9 cellular contexts compared by ENCODE assay signal in genomic region chr10:29482591-29483421, GRCh38.
DNase-seq lines count a peak whose midpoint lies in the region; ATAC-seq and TF ChIP-seq lines count a peak whose summit lies in the region.
"Had no signal": no experiment of that assay in that cellular context is flagged by ENCODE, and none has a peak within 500 bp of the region (broad histone marks: within the 10 kb centered on the region; RNA-seq: fewer than 3 reads in every experiment).

No MANE protein-coding gene starts in this region.

- no peaks in the 10 kb centered on the region for H3K9me3 Mint-ChIP-seq in activated T-helper 1 cell treated with anti-CD3 and anti-CD28 coated beads, Interleukin-12 subunit alpha, Interleukin-12 subunit beta, Interleukin-2, Interleukin-4 antibody, amounts not matched to agents 30 ng/mL and 10 ng/mL and 1 ng/mL, durations not matched to agents 14 hours and 24 hours and 36 hours
- no peaks in the 10 kb centered on the region for H3K9me3 Mint-ChIP-seq in immature natural killer cell

- peak overlapping the region; percentile 28 to 55 (median 49) for H3K27ac ChIP-seq in transverse colon
- H3K27ac ChIP-seq: KMS-11 had no signal

- peaks cover 44% of the 10 kb centered on the region for H3K4me1 Mint-ChIP-seq in activated T-helper 1 cell treated with anti-CD3 and anti-CD28 coated beads, Interleukin-12 subunit alpha, Interleukin-12 subunit beta, Interleukin-2, Interleukin-4 antibody, amounts not matched to agents 30 ng/mL and 10 ng/mL and 1 ng/mL, durations not matched to agents 14 hours and 24 hours and 36 hours (ENCODE audit: low read depth)
- peaks cover 25 to 34% of the 10 kb centered on the region in 2 donors for H3K4me1 Mint-ChIP-seq in immature natural killer cell

- H3K27ac Mint-ChIP-seq in activated T-helper 1 cell treated with anti-CD3 and anti-CD28 coated beads, Interleukin-12 subunit alpha, Interleukin-12 subunit beta, Interleukin-2, Interleukin-4 antibody, amounts not matched to agents 30 ng/mL and 10 ng/mL and 1 ng/mL, durations not matched to agents 14 hours and 24 hours and 36 hours: peak overlapping the region; percentile 73
- H3K27ac Mint-ChIP-seq in immature natural killer cell: peak overlapping the region; percentile 40 to 86 (median 78)

- no peaks in the 10 kb centered on the region for H3K27me3 Mint-ChIP-seq in activated T-helper 1 cell treated with anti-CD3 and anti-CD28 coated beads, Interleukin-12 subunit alpha, Interleukin-12 subunit beta, Interleukin-2, Interleukin-4 antibody, amounts not matched to agents 30 ng/mL and 10 ng/mL and 1 ng/mL, durations not matched to agents 14 hours and 24 hours and 36 hours (ENCODE audit: insufficient read depth)
- H3K27me3 Mint-ChIP-seq in immature natural killer cell (ENCODE audit: low read depth in 3 of 3): peaks cover 0 to 4% (median 3%) of the 10 kb centered on the region in 3 donors

- intact Hi-C loops in activated T-helper 1 cell treated with anti-CD3 and anti-CD28 coated beads, Interleukin-12 subunit alpha, Interleukin-12 subunit beta, Interleukin-2, Interleukin-4 antibody, amounts not matched to agents 30 ng/mL and 10 ng/mL and 1 ng/mL, durations not matched to agents 14 hours and 24 hours and 36 hours (cut with micrococcal nuclease): loop anchor here (1.0 kb wide), 1 partner anchor 176 kb away; no protein-coding TSS in a partner anchor
- intact Hi-C loops in transverse colon (cut with DNase I; ENCODE audit: low total_unique reads): no loop called here

- TF ChIP-seq CTCF in transverse colon (IDR thresholded peaks at IDR 0.05) (no peak), GM13976 (IDR thresholded peaks at IDR 0.05; ENCODE audit: borderline replicate concordance, control extremely low read depth, extremely low read depth, insufficient read depth, missing control alignments) (no peak)

- no peak for TF ChIP-seq POLR2A in transverse colon (IDR thresholded peaks at IDR 0.05)

- DNase-seq in ELR (ENCODE audit: low read depth): peak; percentile 87
- no peak for DNase-seq in activated T-helper 1 cell treated with anti-CD3 and anti-CD28 coated beads, Interleukin-12 subunit alpha, Interleukin-12 subunit beta, Interleukin-2, Interleukin-4 antibody, amounts not matched to agents 30 ng/mL and 10 ng/mL and 1 ng/mL, durations not matched to agents 14 hours and 24 hours and 36 hours (ENCODE audit: low spot score)
- peak; percentile 27 to 44 (median 41) for DNase-seq in immature natural killer cell
- no peak for DNase-seq in transverse colon
- DNase-seq in GM13976 (ENCODE audit: low spot score): no peak
- DNase-seq in DMS153 (lab: John Stamatoyannopoulos, UW): no peak
- DNase-seq in SIG-M5 (lab: John Stamatoyannopoulos, UW): no peak

- peaks cover 0 to 16% (median 8%) of the 10 kb centered on the region in 4 donors for H3K4me1 ChIP-seq in transverse colon

- peak overlapping the region; percentile 4 for H3K4me3 Mint-ChIP-seq in activated T-helper 1 cell treated with anti-CD3 and anti-CD28 coated beads, Interleukin-12 subunit alpha, Interleukin-12 subunit beta, Interleukin-2, Interleukin-4 antibody, amounts not matched to agents 30 ng/mL and 10 ng/mL and 1 ng/mL, durations not matched to agents 14 hours and 24 hours and 36 hours
- peak overlapping the region; percentile 40 to 75 (median 61) for H3K4me3 Mint-ChIP-seq in immature natural killer cell

- ATAC-seq in HG03342 (IDR thresholded peaks at IDR 0.05; ENCODE audit: unreplicated experiment): peak; percentile 58

- WGBS in transverse colon (ENCODE audit: low coverage in 1 of 2), 2 donors: 56 to 67% methylated on average over 1 to 14 of the region's 14 CpGs

- no peak for TF ChIP-seq EP300 in transverse colon (IDR thresholded peaks at IDR 0.05; ENCODE audit: low read depth)

- no peaks in the 10 kb centered on the region for H3K9me3 ChIP-seq in transverse colon

- H3K36me3 Mint-ChIP-seq in activated T-helper 1 cell treated with anti-CD3 and anti-CD28 coated beads, Interleukin-12 subunit alpha, Interleukin-12 subunit beta, Interleukin-2, Interleukin-4 antibody, amounts not matched to agents 30 ng/mL and 10 ng/mL and 1 ng/mL, durations not matched to agents 14 hours and 24 hours and 36 hours (ENCODE audit: low read depth): peaks cover 17% of the 10 kb centered on the region
- H3K36me3 Mint-ChIP-seq in immature natural killer cell: peaks cover 22 to 36% (median 26%) of the 10 kb centered on the region in 3 donors

- no peaks in the 10 kb centered on the region for H3K27me3 ChIP-seq in transverse colon

- in situ Hi-C loops in transverse colon (cut with MboI; ENCODE audit: low pct_ligation_motif_present in 1 of 4, low pct_unique_long_range_greater_than_20kb in 1 of 4, low sequenced_read_pairs in 3 of 4): no loop called here
- in situ Hi-C loops in GM13976 (cut with MboI; ENCODE audit: low sequenced_read_pairs, unreplicated experiment): no loop called here

- no peak overlapping the region for H3K4me3 ChIP-seq in transverse colon

- H3K36me3 ChIP-seq in transverse colon: peaks cover 0 to 24% (median 7%) of the 10 kb centered on the region in 4 donors

Comparison
In these comparisons a context has a peak if more than half of its experiments do, and no peak if none do; other contexts are left out.
1. DNase-seq: peak in ELR (single experiment) and immature natural killer cell (3 of 3); none in activated T-helper 1 cell treated with anti-CD3 and anti-CD28 coated beads, Interleukin-12 subunit alpha, Interleukin-12 subunit beta, Interleukin-2, Interleukin-4 antibody, amounts not matched to agents 30 ng/mL and 10 ng/mL and 1 ng/mL, durations not matched to agents 14 hours and 24 hours and 36 hours (single experiment), transverse colon (single experiment), GM13976 (single experiment), DMS153 (single experiment) and SIG-M5 (single experiment).